ENCODE assay signal across 13 cellular contexts in the genomic region with DNA sequence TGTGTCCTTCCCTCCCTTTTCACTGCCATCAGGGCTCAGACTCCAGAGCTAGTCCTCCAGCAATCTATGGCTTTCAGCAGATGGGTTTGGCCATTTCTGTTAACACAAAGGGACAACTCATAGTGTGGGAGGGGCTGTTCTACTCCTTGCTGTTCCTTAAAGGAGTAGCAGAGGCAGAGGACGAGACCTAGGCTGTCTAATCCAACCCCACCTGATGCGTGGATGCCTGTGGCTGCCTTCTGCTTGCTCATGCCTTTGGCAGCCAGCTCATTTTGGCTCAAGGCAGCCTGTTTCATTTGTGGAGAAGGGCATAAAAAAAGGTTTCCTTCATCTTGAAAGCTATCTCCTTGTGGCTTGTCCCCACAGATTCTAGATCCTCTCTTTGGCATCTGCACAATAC. TPM values are rescaled to one million over a fixed set of nuclear protein-coding genes. Genes with fewer than 3 reads are reported as not detected.
DNase-seq lines count a peak whose midpoint lies in the region; ATAC-seq, FAIRE-seq and TF ChIP-seq lines count a peak whose summit lies in the region.
"Had no signal": no experiment of that assay in that cellular context is flagged by ENCODE, and none has a peak within 500 bp of the region (broad histone marks: within the 10 kb centered on the region; RNA-seq: fewer than 3 reads in every experiment).

No MANE protein-coding gene starts in this region.

- H3K36me3 ChIP-seq in astrocyte (ENCODE audit: insufficient read depth, low read length), result no peaks in the 10 kb centered on the region

- H3K27me3 ChIP-seq in astrocyte (ENCODE audit: insufficient read depth, low read length), result no peaks in the 10 kb centered on the region

- peak overlapping the region; percentile 84 for H2AFZ ChIP-seq in astrocyte (ENCODE audit: low read depth, low read length)

- H3K27ac ChIP-seq in astrocyte (ENCODE audit: low read depth, low read length), result peak overlapping the region; percentile 54
- H3K27ac ChIP-seq: A549 had no signal

- ATAC-seq in HG03139 (IDR thresholded peaks at IDR 0.05; ENCODE audit: unreplicated experiment), result no peak
- no peak for ATAC-seq in GM19324 (IDR thresholded peaks at IDR 0.05; ENCODE audit: low FRiP score, unreplicated experiment)
- no peak for ATAC-seq in GM19035 (IDR thresholded peaks at IDR 0.05; ENCODE audit: unreplicated experiment)
- ATAC-seq: left ventricle myocardium superior, sciatic nerve had no signal

- H3K4me3 ChIP-seq in astrocyte (ENCODE audit: insufficient read depth, low read depth, low read length), result no peak overlapping the region
- H3K4me3 ChIP-seq: A549 had no signal

- peak overlapping the region; percentile 49 for H3K4me2 ChIP-seq in astrocyte (ENCODE audit: low read length)
- H3K4me2 ChIP-seq: A549 had no signal

- H3K27ac Mint-ChIP-seq in HFFc6 (peak overlapping the region; percentile 90), astrocyte (ENCODE audit: unreplicated experiment) (peak overlapping the region; percentile 85)

- TF ChIP-seq CTCF in HFFc6 (IDR thresholded peaks at IDR 0.05) (no peak), astrocyte (IDR thresholded peaks at IDR 0.05; ENCODE audit: insufficient read depth, low read depth, low read length) (no peak)

- H3K9me3 ChIP-seq in astrocyte (ENCODE audit: insufficient read depth, low read depth, low read length), result no peaks in the 10 kb centered on the region
- H3K9me3 ChIP-seq: A549 had no signal

- peak; percentile 91 for DNase-seq in A172 (ENCODE audit: low spot score)
- peak; percentile 90 for DNase-seq in HFFc6
- peak; percentile 92 for DNase-seq in astrocyte (ENCODE audit: low read depth)
- peak; percentile 30 for DNase-seq in iPS-NIHi11 (ENCODE audit: low spot score)
- no peak for DNase-seq in stimulated activated CD4-positive, alpha-beta T cell treated with anti-CD3 and anti-CD28 coated beads, Interleukin-2, amount 100 ng/mL, for 48 hours
- DNase-seq: activated CD8-positive, alpha-beta memory T cell treated with anti-CD3 and anti-CD28 coated beads, Interleukin-2, amount 50 U/mL, for 48 hours; left ventricle myocardium superior; NCI-H2081 treated with DMSO at 0.1 percent for 48 hours had no signal

- H4K20me1 ChIP-seq in astrocyte (ENCODE audit: insufficient read depth, low read length), result no peaks in the 10 kb centered on the region

- peak; percentile 60 for FAIRE-seq in astrocyte (lab: Jason Lieb, UNC)
- FAIRE-seq: A549 had no signal

- peaks cover 33% of the 10 kb centered on the region for H3K4me1 Mint-ChIP-seq in HFFc6 (ENCODE audit: low read depth)
- peaks cover 13% of the 10 kb centered on the region for H3K4me1 Mint-ChIP-seq in astrocyte (ENCODE audit: low read depth, unreplicated experiment)

- H3K36me3 Mint-ChIP-seq in HFFc6 (ENCODE audit: low read depth) (no peaks in the 10 kb centered on the region), astrocyte (ENCODE audit: low read depth, unreplicated experiment) (no peaks in the 10 kb centered on the region)

- H3K4me1 ChIP-seq in astrocyte (ENCODE audit: insufficient read depth, low read length), result peaks cover 10% of the 10 kb centered on the region

- H3K27me3 Mint-ChIP-seq in HFFc6 (ENCODE audit: insufficient read depth) (peaks cover 3% of the 10 kb centered on the region), astrocyte (ENCODE audit: low read depth, unreplicated experiment) (no peaks in the 10 kb centered on the region)

- H3K4me3 Mint-ChIP-seq in HFFc6 (peak overlapping the region; percentile 54), astrocyte (ENCODE audit: unreplicated experiment) (no peak overlapping the region)

- H3K79me2 ChIP-seq in astrocyte (ENCODE audit: insufficient read depth, low read length), result no peaks in the 10 kb centered on the region

- peak overlapping the region; percentile 5 for H3K9ac ChIP-seq in astrocyte (ENCODE audit: low read length)

- no peaks in the 10 kb centered on the region for H3K9me3 Mint-ChIP-seq in HFFc6
- no peaks in the 10 kb centered on the region for H3K9me3 Mint-ChIP-seq in astrocyte (ENCODE audit: unreplicated experiment)

RNA-seq across cellular contexts. Expression of gene MFSD2A, which starts 27.0 kb away (rescaled TPM):
- 1.8 and 3.0 TPM in 2 replicates for total RNA-seq in A172 (2014; rRNA removed; shearing (Covaris generic))
- 1 to 10 TPM; 3.2 to 4.8 (median 3.5) TPM for total RNA-seq in HFFc6 (2021; fragmentation: NEBNext Ultra II Directional; extraction: Animal tissue kit (Norgen Biotek cat#: 25700))
- 2.9 and 3.3 TPM in 2 replicates for total RNA-seq in astrocyte

RNA-seq across cellular contexts. Expression of gene CAP1, which starts 58.6 kb away (rescaled TPM):
- 386 and 407 TPM in 2 replicates for total RNA-seq in A172 (2014; rRNA removed; shearing (Covaris generic))
- 100 to 1,000 TPM; 665 to 743 (median 688) TPM for total RNA-seq in HFFc6 (2021; fragmentation: NEBNext Ultra II Directional; extraction: Animal tissue kit (Norgen Biotek cat#: 25700))
- 929 and 930 TPM in 2 replicates for total RNA-seq in astrocyte

Comparison
In these comparisons a context has a peak if more than half of its experiments do, and no peak if none do; other contexts are left out.
1. DNase-seq: peak in A172 (single experiment), HFFc6 (single experiment), astrocyte (single experiment) and iPS-NIHi11 (single experiment); none in stimulated activated CD4-positive, alpha-beta T cell treated with anti-CD3 and anti-CD28 coated beads, Interleukin-2, amount 100 ng/mL, for 48 hours (0 of 2).